In genomic region chr19:6071103-6071485, GRCh38 we compare ENCODE assay signal across 1 cellular context.
TF ChIP-seq lines count a peak whose summit lies in the region.

No MANE protein-coding gene starts in this region.

TF ChIP-seq in HepG2, 621 proteins besides CTCF, POLR2A, EP300 and RAD21 (continued from another document):
- no peak for TF ChIP-seq KDM5A (IDR thresholded peaks at IDR 0.05; ENCODE audit: borderline replicate concordance, low read length)
- TF ChIP-seq ZNF580 (CRISPR knock-in tag; IDR thresholded peaks at IDR 0.05; ENCODE audit: borderline replicate concordance, low read depth) = no peak
- TF ChIP-seq ZNF205 (CRISPR knock-in tag; IDR thresholded peaks at IDR 0.05) = no peak
- TF ChIP-seq RBAK (CRISPR knock-in tag; IDR thresholded peaks at IDR 0.05) = no peak
- no peak for TF ChIP-seq ZMYM4 (CRISPR knock-in tag; IDR thresholded peaks at IDR 0.05)
- TF ChIP-seq, protein P1, sequence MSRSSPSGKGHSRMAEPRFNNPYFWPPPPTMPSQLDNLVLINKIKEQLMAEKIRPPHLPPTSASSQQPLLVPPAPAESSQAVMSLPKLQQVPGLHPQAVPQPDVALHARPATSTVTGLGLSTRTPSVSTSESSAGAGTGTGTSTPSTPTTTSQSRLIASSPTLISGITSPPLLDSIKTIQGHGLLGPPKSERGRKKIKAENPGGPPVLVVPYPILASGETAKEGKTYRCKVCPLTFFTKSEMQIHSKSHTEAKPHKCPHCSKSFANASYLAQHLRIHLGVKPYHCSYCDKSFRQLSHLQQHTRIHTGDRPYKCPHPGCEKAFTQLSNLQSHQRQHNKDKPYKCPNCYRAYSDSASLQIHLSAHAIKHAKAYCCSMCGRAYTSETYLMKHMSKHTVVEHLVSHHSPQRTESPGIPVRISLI (CRISPR knock-in tag; IDR thresholded peaks at IDR 0.05; ENCODE audit: borderline replicate concordance) = no peak
- TF ChIP-seq CHD2 (IDR thresholded peaks at IDR 0.05; ENCODE audit: low read depth, low read length) = no peak
- no peak for TF ChIP-seq TEAD3 (CRISPR knock-in tag; optimal IDR thresholded peaks at IDR 0.05; ENCODE audit: borderline replicate concordance)
